In genomic region chr5:127313847-127314473, GRCh38 we compare ENCODE assay signal across 8 cellular contexts. TPM values are rescaled to one million over a fixed set of nuclear protein-coding genes. Genes with fewer than 3 reads are reported as not detected.
DNase-seq lines count a peak whose midpoint lies in the region; ATAC-seq and TF ChIP-seq lines count a peak whose summit lies in the region.

No MANE protein-coding gene starts in this region.

- no peaks in the 10 kb centered on the region for H3K9me3 Mint-ChIP-seq in naive B cell

- peak; percentile 31 for DNase-seq in 8988T
- DNase-seq in NB4 (ENCODE audit: low read depth), result peak; percentile 60
- peak; percentile 79 for DNase-seq in activated CD4-positive, alpha-beta T cell treated with anti-CD3 and anti-CD28 coated beads for 48 hours
- peak; percentile 62 for DNase-seq in ecto neural progenitor cell (ENCODE audit: low spot score)
- peak; percentile 57 for DNase-seq in naive B cell
- DNase-seq in stimulated activated naive CD8-positive, alpha-beta T cell treated with anti-CD3 and anti-CD28 coated beads, Interleukin-15, Interleukin-2, amounts not matched to agents 100 U/mL and 50 U/mL, for 24 hours, result peak; percentile 78

- H3K36me3 Mint-ChIP-seq in naive B cell, result no peaks in the 10 kb centered on the region

- no peak overlapping the region for H3K4me3 ChIP-seq in NB4 (ENCODE audit: low read depth, low read length)

- TF ChIP-seq CTCF in GM12873 (IDR thresholded peaks at IDR 0.05; ENCODE audit: insufficient read depth, low read depth, low read length, missing control alignments) (peak; percentile 85), NB4 (IDR thresholded peaks at IDR 0.05; ENCODE audit: low read depth, low read length) (peak; percentile 75)

- H3K4me1 Mint-ChIP-seq in naive B cell, result peaks cover 0 to 2% (median 0%) of the 10 kb centered on the region in 3 donors

- ATAC-seq in HG02610 (IDR thresholded peaks at IDR 0.05; ENCODE audit: unreplicated experiment) (peak; percentile 88), naive B cell (ENCODE audit: low read depth in 2 of 2) (peak; percentile 58 to 67)
- peak; percentile 75 for ATAC-seq in stimulated activated naive CD8-positive, alpha-beta T cell treated with anti-CD3 and anti-CD28 coated beads, Interleukin-15, Interleukin-2, amounts not matched to agents 100 U/mL and 50 U/mL, for 24 hours

- peak overlapping the region in 1 of 6 donors; percentile 21 for H3K27ac Mint-ChIP-seq in naive B cell

- H3K4me3 Mint-ChIP-seq in naive B cell, result no peak overlapping the region

- peaks cover 0 to 23% (median 21%) of the 10 kb centered on the region in 3 donors for H3K27me3 Mint-ChIP-seq in naive B cell

- TF ChIP-seq POLR2A in NB4 (IDR thresholded peaks at IDR 0.05; ENCODE audit: extremely low read depth, insufficient read length), result no peak

RNA-seq across cellular contexts. Expression of gene MEGF10, which starts 23.4 kb away (rescaled TPM):
- polyA plus RNA-seq in naive B cell (ENCODE audit: low read depth in 6 of 6), result under 1 TPM in 1 of 6 donors, not detected in 5; 0.03 TPM
